ENCODE assay signal across 20 cellular contexts in genomic region chr16:62404857-62405611, GRCh38.
DNase-seq lines count a peak whose midpoint lies in the region; ATAC-seq and TF ChIP-seq lines count a peak whose summit lies in the region.
"Had no signal": no experiment of that assay in that cellular context is flagged by ENCODE, and none has a peak within 500 bp of the region (broad histone marks: within the 10 kb centered on the region; RNA-seq: fewer than 3 reads in every experiment).

No MANE protein-coding gene starts in this region.

- no peaks in the 10 kb centered on the region for H3K9me3 ChIP-seq in iPS-18c (ENCODE audit: control insufficient read depth, insufficient read depth, low read length)
- peaks cover 6% of the 10 kb centered on the region for H3K9me3 ChIP-seq in neuron (ENCODE audit: low read length)
- H3K9me3 ChIP-seq: MG63 had no signal

- CTCF ChIA-PET in WTC11 (lab: Charles Lee), result interaction anchor here (1.5 kb wide), 1 partner anchor 319 kb away, joined by 3 read pairs; no protein-coding TSS in a partner anchor

- 0 out of 2 replicates have a peak overlapping the region, but pooled peaks have one; percentile 0 for H3K27ac Mint-ChIP-seq in WTC11
- H3K27ac Mint-ChIP-seq: CD14-positive monocyte, IgD-negative memory B cell had no signal

- TF ChIP-seq CTCF in WTC11 (IDR thresholded peaks at IDR 0.05), result no peak

- ATAC-seq in WTC11, result peak; percentile 67
- no peak for ATAC-seq in HG02610 (IDR thresholded peaks at IDR 0.05; ENCODE audit: unreplicated experiment)

- H3K36me3 Mint-ChIP-seq in WTC11, result no peaks in the 10 kb centered on the region
- H3K36me3 Mint-ChIP-seq: CD14-positive monocyte, IgD-negative memory B cell had no signal

- no peak overlapping the region for H3K4me3 Mint-ChIP-seq in WTC11

- POLR2A ChIA-PET in WTC11 (lab: Charles Lee), result no interaction called here

- DNase-seq in NCI-H748 (lab: John Stamatoyannopoulos, UW; ENCODE audit: unreplicated experiment) (peak; percentile 23), NCI-H748 treated with DMSO at 0.1 percent for 48 hours (lab: John Stamatoyannopoulos, UW) (no peak), WTC11 (ENCODE audit: low spot score) (peak; percentile 16), NCI-H524 treated with DMSO at 0.1 percent for 48 hours (lab: John Stamatoyannopoulos, UW) (no peak)
- DNase-seq in stimulated activated CD4-positive, alpha-beta T cell treated with anti-CD3 and anti-CD28 coated beads, Interleukin-4, amount 100 ng/mL, for 4 hours, result no peak
- DNase-seq: AML-193, DND-41, Kasumi-1, MG63, NCI-H1048, NCI-H1436 treated with DMSO at 0.1 percent for 48 hours, NCI-H2029 treated with DMSO at 0.1 percent for 48 hours, NCI-H510A treated with DMSO at 0.1 percent for 48 hours, Right ventricle myocardium superior, SW 1271 had no signal

- peak overlapping the region; percentile 13 for H2AFZ ChIP-seq in neuron (ENCODE audit: low read depth, low read length)

- peaks cover 13% of the 10 kb centered on the region for H3K4me1 ChIP-seq in neuron (ENCODE audit: insufficient read depth, low read length)

- no peaks in the 10 kb centered on the region for H3K27me3 ChIP-seq in neuron (ENCODE audit: insufficient read depth, low read length)
- H3K27me3 ChIP-seq: MG63 had no signal

- H3K36me3 ChIP-seq in neuron (ENCODE audit: insufficient read depth, low read length), result no peaks in the 10 kb centered on the region
- H3K36me3 ChIP-seq: MG63 had no signal

- H3K27me3 Mint-ChIP-seq in WTC11 (ENCODE audit: low read depth), result peaks cover 9% of the 10 kb centered on the region; the same call in 1 of the 2 replicates
- H3K27me3 Mint-ChIP-seq: IgD-negative memory B cell had no signal

- peaks cover 24% of the 10 kb centered on the region for H3K4me1 Mint-ChIP-seq in WTC11
- H3K4me1 Mint-ChIP-seq: CD14-positive monocyte, IgD-negative memory B cell had no signal

- peaks cover 13% of the 10 kb centered on the region for H3K9me3 Mint-ChIP-seq in WTC11

- H3K4me3 ChIP-seq in iPS-18c (ENCODE audit: insufficient read depth, low read depth, low read length), result peak overlapping the region; percentile 12; the same call in 1 of the 2 replicates
- no peak overlapping the region for H3K4me3 ChIP-seq in neuron (ENCODE audit: low read length)
- H3K4me3 ChIP-seq: MG63 had no signal

TF ChIP-seq in WTC11, 78 proteins besides CTCF, POLR2A, EP300 and RAD21:
- TF ChIP-seq CREM (CRISPR knock-in tag; IDR thresholded peaks at IDR 0.05) (no peak), ZNF232 (CRISPR knock-in tag; IDR thresholded peaks at IDR 0.05) (no peak), GTF2I (CRISPR knock-in tag; conservative IDR thresholded peaks at IDR 0.05) (no peak), ZNF396 (CRISPR knock-in tag; IDR thresholded peaks at IDR 0.05; ENCODE audit: borderline replicate concordance) (no peak), FOXJ3 (CRISPR knock-in tag; IDR thresholded peaks at IDR 0.05; ENCODE audit: borderline replicate concordance) (no peak), ZNF121 (CRISPR knock-in tag; IDR thresholded peaks at IDR 0.05) (no peak), USF2 (CRISPR knock-in tag; IDR thresholded peaks at IDR 0.05) (no peak), ZNF138 (CRISPR knock-in tag; conservative IDR thresholded peaks at IDR 0.05) (no peak), NR3C1 (CRISPR knock-in tag; conservative IDR thresholded peaks at IDR 0.05; ENCODE audit: low read depth) (no peak), ETV6 (CRISPR knock-in tag; IDR thresholded peaks at IDR 0.05) (no peak), SP1 (CRISPR knock-in tag; conservative IDR thresholded peaks at IDR 0.05) (no peak), ZNF263 (CRISPR knock-in tag; IDR thresholded peaks at IDR 0.05; ENCODE audit: low read depth) (no peak), NR2C2 (CRISPR knock-in tag; IDR thresholded peaks at IDR 0.05) (no peak), RELA (CRISPR knock-in tag; IDR thresholded peaks at IDR 0.05; ENCODE audit: borderline replicate concordance) (no peak), EMX1 (CRISPR knock-in tag; IDR thresholded peaks at IDR 0.05) (no peak), NFATC4 (CRISPR knock-in tag; IDR thresholded peaks at IDR 0.05) (no peak)
- TF ChIP-seq, protein P1, sequence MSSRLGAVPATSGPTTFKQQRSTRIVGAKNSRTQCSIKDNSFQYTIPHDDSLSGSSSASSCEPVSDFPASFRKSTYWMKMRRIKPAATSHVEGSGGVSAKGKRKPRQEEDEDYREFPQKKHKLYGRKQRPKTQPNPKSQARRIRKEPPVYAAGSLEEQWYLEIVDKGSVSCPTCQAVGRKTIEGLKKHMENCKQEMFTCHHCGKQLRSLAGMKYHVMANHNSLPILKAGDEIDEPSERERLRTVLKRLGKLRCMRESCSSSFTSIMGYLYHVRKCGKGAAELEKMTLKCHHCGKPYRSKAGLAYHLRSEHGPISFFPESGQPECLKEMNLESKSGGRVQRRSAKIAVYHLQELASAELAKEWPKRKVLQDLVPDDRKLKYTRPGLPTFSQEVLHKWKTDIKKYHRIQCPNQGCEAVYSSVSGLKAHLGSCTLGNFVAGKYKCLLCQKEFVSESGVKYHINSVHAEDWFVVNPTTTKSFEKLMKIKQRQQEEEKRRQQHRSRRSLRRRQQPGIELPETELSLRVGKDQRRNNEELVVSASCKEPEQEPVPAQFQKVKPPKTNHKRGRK (CRISPR knock-in tag; IDR thresholded peaks at IDR 0.05; ENCODE audit: borderline replicate concordance), result no peak
- TF ChIP-seq, protein P2, sequence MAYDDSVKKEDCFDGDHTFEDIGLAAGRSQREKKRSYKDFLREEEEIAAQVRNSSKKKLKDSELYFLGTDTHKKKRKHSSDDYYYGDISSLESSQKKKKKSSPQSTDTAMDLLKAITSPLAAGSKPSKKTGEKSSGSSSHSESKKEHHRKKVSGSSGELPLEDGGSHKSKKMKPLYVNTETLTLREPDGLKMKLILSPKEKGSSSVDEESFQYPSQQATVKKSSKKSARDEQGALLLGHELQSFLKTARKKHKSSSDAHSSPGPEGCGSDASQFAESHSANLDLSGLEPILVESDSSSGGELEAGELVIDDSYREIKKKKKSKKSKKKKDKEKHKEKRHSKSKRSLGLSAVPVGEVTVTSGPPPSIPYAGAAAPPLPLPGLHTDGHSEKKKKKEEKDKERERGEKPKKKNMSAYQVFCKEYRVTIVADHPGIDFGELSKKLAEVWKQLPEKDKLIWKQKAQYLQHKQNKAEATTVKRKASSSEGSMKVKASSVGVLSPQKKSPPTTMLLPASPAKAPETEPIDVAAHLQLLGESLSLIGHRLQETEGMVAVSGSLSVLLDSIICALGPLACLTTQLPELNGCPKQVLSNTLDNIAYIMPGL (CRISPR knock-in tag; IDR thresholded peaks at IDR 0.05), result no peak
- TF ChIP-seq, protein P3, sequence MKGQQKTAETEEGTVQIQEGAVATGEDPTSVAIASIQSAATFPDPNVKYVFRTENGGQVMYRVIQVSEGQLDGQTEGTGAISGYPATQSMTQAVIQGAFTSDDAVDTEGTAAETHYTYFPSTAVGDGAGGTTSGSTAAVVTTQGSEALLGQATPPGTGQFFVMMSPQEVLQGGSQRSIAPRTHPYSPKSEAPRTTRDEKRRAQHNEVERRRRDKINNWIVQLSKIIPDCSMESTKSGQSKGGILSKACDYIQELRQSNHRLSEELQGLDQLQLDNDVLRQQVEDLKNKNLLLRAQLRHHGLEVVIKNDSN (CRISPR knock-in tag; IDR thresholded peaks at IDR 0.05), result no peak
- TF ChIP-seq, protein P4, sequence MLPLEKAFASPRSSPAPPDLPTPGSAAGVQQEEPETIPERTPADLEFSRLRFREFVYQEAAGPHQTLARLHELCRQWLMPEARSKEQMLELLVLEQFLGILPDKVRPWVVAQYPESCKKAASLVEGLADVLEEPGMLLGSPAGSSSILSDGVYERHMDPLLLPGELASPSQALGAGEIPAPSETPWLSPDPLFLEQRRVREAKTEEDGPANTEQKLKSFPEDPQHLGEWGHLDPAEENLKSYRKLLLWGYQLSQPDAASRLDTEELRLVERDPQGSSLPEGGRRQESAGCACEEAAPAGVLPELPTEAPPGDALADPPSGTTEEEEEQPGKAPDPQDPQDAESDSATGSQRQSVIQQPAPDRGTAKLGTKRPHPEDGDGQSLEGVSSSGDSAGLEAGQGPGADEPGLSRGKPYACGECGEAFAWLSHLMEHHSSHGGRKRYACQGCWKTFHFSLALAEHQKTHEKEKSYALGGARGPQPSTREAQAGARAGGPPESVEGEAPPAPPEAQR (CRISPR knock-in tag; IDR thresholded peaks at IDR 0.05), result no peak

Comparison
In these comparisons a context has a peak if more than half of its experiments do, and no peak if none do; other contexts are left out.
1. DNase-seq: peak in NCI-H748 (single experiment) and WTC11 (single experiment); none in NCI-H748 treated with DMSO at 0.1 percent for 48 hours (single experiment), NCI-H524 treated with DMSO at 0.1 percent for 48 hours (single experiment) and stimulated activated CD4-positive, alpha-beta T cell treated with anti-CD3 and anti-CD28 coated beads, Interleukin-4, amount 100 ng/mL, for 4 hours (0 of 2).